14 cellular contexts compared by ENCODE assay signal in genomic region chr19:40273469-40274360, GRCh38. TPM values are rescaled to one million over a fixed set of nuclear protein-coding genes. Genes with fewer than 3 reads are reported as not detected.
DNase-seq lines count a peak whose midpoint lies in the region; ATAC-seq and TF ChIP-seq lines count a peak whose summit lies in the region.
"Had no signal": no experiment of that assay in that cellular context is flagged by ENCODE, and none has a peak within 500 bp of the region (broad histone marks: within the 10 kb centered on the region; RNA-seq: fewer than 3 reads in every experiment).

No MANE protein-coding gene starts in this region.

- CTCF ChIA-PET in activated CD4-positive, alpha-beta memory T cell treated with anti-CD3 and anti-CD28 coated beads, Interleukin-2, amount 10 ng/mL, durations not matched to agents 7 days and 5 days (lab: Charles Lee), result interaction anchor here (0.6 kb wide), 1 partner anchor 110 kb away, joined by 3 read pairs; no protein-coding TSS in a partner anchor
- CTCF ChIA-PET in activated CD4-positive, alpha-beta memory T cell treated with anti-CD3 and anti-CD28 coated beads for 36 hours (lab: Charles Lee), result no interaction called here

- peaks cover 39% of the 10 kb centered on the region for H3K4me1 Mint-ChIP-seq in activated CD4-positive, alpha-beta memory T cell treated with anti-CD3 and anti-CD28 coated beads, Interleukin-2, amount 10 ng/mL, durations not matched to agents 7 days and 5 days
- H3K4me1 Mint-ChIP-seq in activated CD4-positive, alpha-beta memory T cell treated with anti-CD3 and anti-CD28 coated beads for 36 hours (ENCODE audit: low read depth), result peaks cover 61% of the 10 kb centered on the region
- H3K4me1 Mint-ChIP-seq in T-helper 17 cell, result peaks cover 56% of the 10 kb centered on the region

- DNase-seq in activated CD4-positive, alpha-beta memory T cell treated with anti-CD3 and anti-CD28 coated beads, Interleukin-2, amount 10 ng/mL, durations not matched to agents 7 days and 5 days, result no peak
- no peak for DNase-seq in activated CD4-positive, alpha-beta memory T cell treated with anti-CD3 and anti-CD28 coated beads for 36 hours
- no peak for DNase-seq in T-helper 17 cell
- no peak for DNase-seq in heart right ventricle
- DNase-seq in sciatic nerve (ENCODE audit: low spot score), result no peak
- no peak for DNase-seq in NCI-H2227 (lab: John Stamatoyannopoulos, UW; ENCODE audit: unreplicated experiment)
- DNase-seq in SHP77 (lab: John Stamatoyannopoulos, UW), result no peak
- DNase-seq: ACHN; activated CD8-positive, alpha-beta memory T cell treated with anti-CD3 and anti-CD28 coated beads, Interleukin-2, amount 50 U/mL, for 48 hours; islet precursor cell; NCI-H1105; NCI-H748 treated with DMSO at 0.1 percent for 48 hours had no signal

- H3K9me3 Mint-ChIP-seq in activated CD4-positive, alpha-beta memory T cell treated with anti-CD3 and anti-CD28 coated beads, Interleukin-2, amount 10 ng/mL, durations not matched to agents 7 days and 5 days, result no peaks in the 10 kb centered on the region
- no peaks in the 10 kb centered on the region for H3K9me3 Mint-ChIP-seq in activated CD4-positive, alpha-beta memory T cell treated with anti-CD3 and anti-CD28 coated beads for 36 hours
- H3K9me3 Mint-ChIP-seq: T-helper 1 cell treated with Interleukin-12 subunit alpha and Interleukin-12 subunit beta and Interleukin-4 antibody, amounts not matched to agents 30 μg/mL and 1 μg/mL, for 36 hours had no signal

- no peak overlapping the region for H3K4me3 Mint-ChIP-seq in activated CD4-positive, alpha-beta memory T cell treated with anti-CD3 and anti-CD28 coated beads, Interleukin-2, amount 10 ng/mL, durations not matched to agents 7 days and 5 days
- H3K4me3 Mint-ChIP-seq in activated CD4-positive, alpha-beta memory T cell treated with anti-CD3 and anti-CD28 coated beads for 36 hours, result no peak overlapping the region
- H3K4me3 Mint-ChIP-seq in T-helper 17 cell, result peak overlapping the region; percentile 85
- H3K4me3 Mint-ChIP-seq: T-helper 1 cell treated with Interleukin-12 subunit alpha and Interleukin-12 subunit beta and Interleukin-4 antibody, amounts not matched to agents 30 μg/mL and 1 μg/mL, for 36 hours had no signal

- intact Hi-C loops in activated CD4-positive, alpha-beta memory T cell treated with anti-CD3 and anti-CD28 coated beads for 36 hours (cut with micrococcal nuclease), result no loop called here
- intact Hi-C loops in heart right ventricle (cut with DNase I), result no loop called here
- intact Hi-C loops in sciatic nerve (cut with DNase I), result loop anchor here (5.0 kb wide), 1 partner anchor 1111 kb away; no protein-coding TSS in a partner anchor

- H3K4me1 ChIP-seq in heart right ventricle, result peaks cover 25 to 88% (median 67%) of the 10 kb centered on the region in 9 donors

- H3K4me3 ChIP-seq in heart right ventricle, result peak overlapping the region in 2 of 10 donors; percentile 5 to 9

- H3K27me3 ChIP-seq in heart right ventricle, result no peaks in the 10 kb centered on the region

- TF ChIP-seq CTCF in heart right ventricle (IDR thresholded peaks at IDR 0.05), result no peak

- H3K36me3 Mint-ChIP-seq in activated CD4-positive, alpha-beta memory T cell treated with anti-CD3 and anti-CD28 coated beads, Interleukin-2, amount 10 ng/mL, durations not matched to agents 7 days and 5 days (ENCODE audit: low read depth), result peaks cover 6% of the 10 kb centered on the region
- no peaks in the 10 kb centered on the region for H3K36me3 Mint-ChIP-seq in activated CD4-positive, alpha-beta memory T cell treated with anti-CD3 and anti-CD28 coated beads for 36 hours
- H3K36me3 Mint-ChIP-seq in T-helper 17 cell (ENCODE audit: low read depth), result no peaks in the 10 kb centered on the region

- no peak for ATAC-seq in T-helper 17 cell
- ATAC-seq in heart right ventricle, result peak; percentile 8 to 66 (median 44)
- peak; percentile 29 for ATAC-seq in sciatic nerve
- ATAC-seq in HG03571 (IDR thresholded peaks at IDR 0.05; ENCODE audit: unreplicated experiment), result no peak

- H3K27me3 Mint-ChIP-seq in activated CD4-positive, alpha-beta memory T cell treated with anti-CD3 and anti-CD28 coated beads, Interleukin-2, amount 10 ng/mL, durations not matched to agents 7 days and 5 days, result no peaks in the 10 kb centered on the region
- H3K27me3 Mint-ChIP-seq in activated CD4-positive, alpha-beta memory T cell treated with anti-CD3 and anti-CD28 coated beads for 36 hours, result no peaks in the 10 kb centered on the region
- no peaks in the 10 kb centered on the region for H3K27me3 Mint-ChIP-seq in T-helper 17 cell

- peak overlapping the region; percentile 61 for H3K27ac Mint-ChIP-seq in activated CD4-positive, alpha-beta memory T cell treated with anti-CD3 and anti-CD28 coated beads, Interleukin-2, amount 10 ng/mL, durations not matched to agents 7 days and 5 days
- no peak overlapping the region for H3K27ac Mint-ChIP-seq in activated CD4-positive, alpha-beta memory T cell treated with anti-CD3 and anti-CD28 coated beads for 36 hours
- peak overlapping the region; percentile 87 for H3K27ac Mint-ChIP-seq in T-helper 17 cell

- POLR2A ChIA-PET in activated CD4-positive, alpha-beta memory T cell treated with anti-CD3 and anti-CD28 coated beads, Interleukin-2, amount 10 ng/mL, durations not matched to agents 7 days and 5 days (lab: Charles Lee), result interaction anchor here (0.8 to 1.2 kb wide), 2 partner anchors 11 to 45 kb away, joined by 3 to 4 read pairs; no protein-coding TSS in a partner anchor
- POLR2A ChIA-PET in activated CD4-positive, alpha-beta memory T cell treated with anti-CD3 and anti-CD28 coated beads for 36 hours (lab: Charles Lee), result no interaction called here

- H3K9me3 ChIP-seq in T-helper 17 cell (ENCODE audit: control insufficient read depth, low read length, poor library complexity, severe bottlenecking), result no peaks in the 10 kb centered on the region
- H3K9me3 ChIP-seq in heart right ventricle, result no peaks in the 10 kb centered on the region

- H3K27ac ChIP-seq in heart right ventricle, result peak overlapping the region in 6 of 10 donors; percentile 5 to 35 (median 22)

- 48 to 57% methylated on average over 14 of the region's 14 CpGs for WGBS in heart right ventricle, 2 donors

- peaks cover 0 to 6% (median 0%) of the 10 kb centered on the region in 9 donors for H3K36me3 ChIP-seq in heart right ventricle

RNA-seq across cellular contexts. Expression of gene AKT2, which starts 11.4 kb away (rescaled TPM):
- 100 to 1,000 TPM; 142 to 150 TPM for total RNA-seq in activated CD4-positive, alpha-beta memory T cell treated with anti-CD3 and anti-CD28 coated beads, Interleukin-2, amount 10 ng/mL, durations not matched to agents 7 days and 5 days
- 100 to 1,000 TPM; 126 to 127 TPM for total RNA-seq in activated CD4-positive, alpha-beta memory T cell treated with anti-CD3 and anti-CD28 coated beads for 36 hours
- total RNA-seq in T-helper 17 cell (100 to 1,000 TPM; 168 to 187 TPM), heart right ventricle (100 to 1,000 TPM; 117 to 147 (median 127) TPM), sciatic nerve (130 TPM)
- polyA plus RNA-seq in heart right ventricle, result 10 to 100 TPM; 56.7 to 57.6 TPM

RNA-seq across cellular contexts. Expression of gene CCNP, which starts 47.2 kb away (rescaled TPM):
- not detected for total RNA-seq in activated CD4-positive, alpha-beta memory T cell treated with anti-CD3 and anti-CD28 coated beads, Interleukin-2, amount 10 ng/mL, durations not matched to agents 7 days and 5 days
- not detected for total RNA-seq in activated CD4-positive, alpha-beta memory T cell treated with anti-CD3 and anti-CD28 coated beads for 36 hours
- total RNA-seq in T-helper 17 cell (1 to 10 TPM in 1 of 2 donors, under 1 TPM in 1; 0.77 to 1.5 TPM), heart right ventricle (not detected), sciatic nerve (0.40 TPM)
- under 1 TPM; 0.04 to 0.15 TPM for polyA plus RNA-seq in heart right ventricle

RNA-seq across cellular contexts. Expression of gene TTC9B, which starts 55.5 kb away (rescaled TPM):
- not detected for total RNA-seq in activated CD4-positive, alpha-beta memory T cell treated with anti-CD3 and anti-CD28 coated beads, Interleukin-2, amount 10 ng/mL, durations not matched to agents 7 days and 5 days
- total RNA-seq in activated CD4-positive, alpha-beta memory T cell treated with anti-CD3 and anti-CD28 coated beads for 36 hours, result not detected
- total RNA-seq in T-helper 17 cell, result not detected
- total RNA-seq in heart right ventricle, result not detected
- not detected for polyA plus RNA-seq in heart right ventricle
- not detected for total RNA-seq in sciatic nerve

Comparison
In these comparisons a context has a peak if more than half of its experiments do, and no peak if none do; other contexts are left out.
1. ATAC-seq: peak in heart right ventricle (8 of 8) and sciatic nerve (single experiment); none in T-helper 17 cell (single experiment) and HG03571 (single experiment).